In genomic region chr4:17810260-17811077, GRCh38 we compare ENCODE assay signal across 7 cellular contexts.
DNase-seq lines count a peak whose midpoint lies in the region; ATAC-seq lines count a peak whose summit lies in the region.

Gene DCAF16, minus strand, starts transcription at chr4:17810757. Its CDS starts 6,616 bp downstream, at chr4:17804141.
Gene NCAPG, plus strand, starts transcription at chr4:17810979. Its CDS starts 99 bp downstream, at chr4:17811078.

- DNase-seq in NCI-H2081 (lab: John Stamatoyannopoulos, UW) (peak; percentile 100), T1000 (lab: John Stamatoyannopoulos, UW) (peak; percentile 100), astrocyte of the hippocampus (ENCODE audit: low read depth, low spot score) (peak; percentile 100), hepatic stellate cell (ENCODE audit: low spot score) (peak; percentile 96)

- peak; percentile 82 for ATAC-seq in GM18508 (IDR thresholded peaks at IDR 0.05; ENCODE audit: insufficient read depth, unreplicated experiment)
- peak; percentile 88 for ATAC-seq in HG03025 (IDR thresholded peaks at IDR 0.05; ENCODE audit: low FRiP score, unreplicated experiment)

- peaks cover 21% of the 10 kb centered on the region for H3K4me1 ChIP-seq in rectal smooth muscle tissue (ENCODE audit: control insufficient read depth, insufficient read depth, low read length)

- H3K27ac ChIP-seq in rectal smooth muscle tissue (ENCODE audit: low read depth, low read length) = peak within 1 kb of the TSS; percentile 95

- peak within 1 kb of the TSS; percentile 98 for H3K4me3 ChIP-seq in rectal smooth muscle tissue (ENCODE audit: low read length)

- peak within 1 kb of the TSS; percentile 94 for H3K9ac ChIP-seq in rectal smooth muscle tissue (ENCODE audit: low read length)

- H3K36me3 ChIP-seq in rectal smooth muscle tissue (ENCODE audit: control insufficient read depth, insufficient read depth, low read length) = no peaks in the 10 kb centered on the region

- H3K27me3 ChIP-seq in rectal smooth muscle tissue (ENCODE audit: control insufficient read depth, insufficient read depth, low read length) = no peaks in the 10 kb centered on the region

Comparison
In these comparisons a context has a peak if more than half of its experiments do, and no peak if none do; other contexts are left out.
1. Peak in every context shown above with its lines: DNase-seq, ATAC-seq, H3K4me3 ChIP-seq and H3K27ac ChIP-seq.